In genomic region chr4:54058171-54058570, GRCh38 we compare ENCODE assay signal across 19 cellular contexts. TPM values are rescaled to one million over a fixed set of nuclear protein-coding genes. Genes with fewer than 3 reads are reported as not detected.
A peak's percentile ranks its signal among the peaks of the same experiment; 100 is the strongest.
DNase-seq lines count a peak whose midpoint lies in the region; ATAC-seq and TF ChIP-seq lines count a peak whose summit lies in the region.
"Had no signal": no experiment of that assay in that cellular context is flagged by ENCODE, and none has a peak within 500 bp of the region (broad histone marks: within the 10 kb centered on the region; RNA-seq: fewer than 3 reads in every experiment).

No MANE protein-coding gene starts in this region.

- H3F3A ChIP-seq in GM23248 (ENCODE audit: insufficient read depth) = peaks cover 18% of the 10 kb centered on the region

- CTCF ChIA-PET in activated CD4-positive, alpha-beta memory T cell treated with anti-CD3 and anti-CD28 coated beads, Interleukin-2, amount 10 ng/mL, durations not matched to agents 7 days and 5 days (lab: Charles Lee) = interaction anchor here (1.7 kb wide), 1 partner anchor 53 kb away, joined by 4 read pairs; no protein-coding TSS in a partner anchor

- peaks cover 1% of the 10 kb centered on the region for H3K36me3 ChIP-seq in GM23248 (ENCODE audit: low read depth)
- H3K36me3 ChIP-seq in left lung = no peaks in the 10 kb centered on the region
- H3K36me3 ChIP-seq: upper lobe of right lung had no signal

- peak overlapping the region; percentile 90 for H3K4me2 ChIP-seq in GM23248 (ENCODE audit: unreplicated experiment)
- H3K4me2 ChIP-seq: A549 had no signal

- H3K27me3 Mint-ChIP-seq in activated CD4-positive, alpha-beta T cell treated with anti-CD3 and anti-CD28 coated beads, Interleukin-2, amount 10 ng/mL, durations not matched to agents 24 days and 14 days = no peaks in the 10 kb centered on the region
- no peaks in the 10 kb centered on the region for H3K27me3 Mint-ChIP-seq in activated CD4-positive, alpha-beta memory T cell treated with anti-CD3 and anti-CD28 coated beads, Interleukin-2, amount 10 ng/mL, durations not matched to agents 7 days and 5 days
- no peaks in the 10 kb centered on the region for H3K27me3 Mint-ChIP-seq in natural killer cell treated with Interleukin-12 subunit alpha and Interleukin-12 subunit beta and Interleukin-15 and Interleukin-18, amount 100 ng/mL, for 72 hours

- no peak overlapping the region for H2AFZ ChIP-seq in GM23248

- H3K9me3 Mint-ChIP-seq in activated CD4-positive, alpha-beta T cell treated with anti-CD3 and anti-CD28 coated beads, Interleukin-2, amount 10 ng/mL, durations not matched to agents 24 days and 14 days = peaks cover 7% of the 10 kb centered on the region
- no peaks in the 10 kb centered on the region for H3K9me3 Mint-ChIP-seq in activated CD4-positive, alpha-beta memory T cell treated with anti-CD3 and anti-CD28 coated beads, Interleukin-2, amount 10 ng/mL, durations not matched to agents 7 days and 5 days
- no peaks in the 10 kb centered on the region for H3K9me3 Mint-ChIP-seq in natural killer cell treated with Interleukin-12 subunit alpha and Interleukin-12 subunit beta and Interleukin-15 and Interleukin-18, amount 100 ng/mL, for 72 hours
- H3K9me3 Mint-ChIP-seq: WTC11 had no signal

- H3K4me1 ChIP-seq in GM23248 (ENCODE audit: insufficient read depth) = peaks cover 63% of the 10 kb centered on the region
- H3K4me1 ChIP-seq in left lung = peaks cover 15 to 78% of the 10 kb centered on the region in 2 donors

- no peak for TF ChIP-seq CTCF in left lung (IDR thresholded peaks at IDR 0.05)

- DNase-seq in activated CD4-positive, alpha-beta T cell treated with anti-CD3 and anti-CD28 coated beads, Interleukin-2, amount 10 ng/mL, durations not matched to agents 24 days and 14 days = no peak
- DNase-seq in activated CD4-positive, alpha-beta T cell treated with anti-CD3 and anti-CD28 coated beads, Interleukin-2, amount 50 U/mL, for 4 hours = no peak
- DNase-seq in GM23248 (no peak), left lung (no peak), NCI-H446 treated with DMSO at 0.1 percent for 48 hours (lab: John Stamatoyannopoulos, UW) (no peak)
- no peak for DNase-seq in activated CD4-positive, alpha-beta memory T cell treated with anti-CD3 and anti-CD28 coated beads, Interleukin-2, amount 10 ng/mL, durations not matched to agents 7 days and 5 days
- DNase-seq in natural killer cell treated with Interleukin-12 subunit alpha and Interleukin-12 subunit beta and Interleukin-15 and Interleukin-18, amount 100 ng/mL, for 72 hours (ENCODE audit: low spot score) = no peak
- DNase-seq: DMS153, foreskin melanocyte, left cardiac atrium, NCI-H1105, NCI-H774, Right ventricle myocardium superior, upper lobe of right lung had no signal

- 96 to 100% methylated on average over 3 of the region's 3 CpGs for WGBS in GM23248 (ENCODE audit: low coverage in 1 of 2, low lambda C conversion rate in 2 of 2, missing lambda C conversion rate in 2 of 2), 2 experiments

- H4K20me1 ChIP-seq in GM23248 (ENCODE audit: insufficient read depth) = peaks cover 69% of the 10 kb centered on the region

- peak; percentile 32 to 66 for ATAC-seq in natural killer cell treated with Interleukin-12 subunit alpha and Interleukin-12 subunit beta and Interleukin-15 and Interleukin-18, amount 100 ng/mL, for 72 hours
- no peak for ATAC-seq in GM18909 (IDR thresholded peaks at IDR 0.05; ENCODE audit: poor library complexity, unreplicated experiment)
- no peak for ATAC-seq in left lung
- ATAC-seq: A549, left cardiac atrium, upper lobe of right lung, WTC11 had no signal

- no peak overlapping the region for H3K9ac ChIP-seq in GM23248

- peak overlapping the region; percentile 8 for H3K27ac Mint-ChIP-seq in activated CD4-positive, alpha-beta T cell treated with anti-CD3 and anti-CD28 coated beads, Interleukin-2, amount 10 ng/mL, durations not matched to agents 24 days and 14 days
- no peak overlapping the region for H3K27ac Mint-ChIP-seq in activated CD4-positive, alpha-beta memory T cell treated with anti-CD3 and anti-CD28 coated beads, Interleukin-2, amount 10 ng/mL, durations not matched to agents 7 days and 5 days
- H3K27ac Mint-ChIP-seq in natural killer cell treated with Interleukin-12 subunit alpha and Interleukin-12 subunit beta and Interleukin-15 and Interleukin-18, amount 100 ng/mL, for 72 hours = peak overlapping the region; percentile 17 to 55
- H3K27ac Mint-ChIP-seq: WTC11 had no signal

- peaks cover 100% of the 10 kb centered on the region for H3K79me2 ChIP-seq in GM23248 (ENCODE audit: insufficient read depth)

- H3K27me3 ChIP-seq in GM23248 (replicated peaks; ENCODE audit: insufficient read depth) (no peaks in the 10 kb centered on the region), left lung (no peaks in the 10 kb centered on the region)
- H3K27me3 ChIP-seq: upper lobe of right lung had no signal

- H3K4me1 Mint-ChIP-seq in activated CD4-positive, alpha-beta T cell treated with anti-CD3 and anti-CD28 coated beads, Interleukin-2, amount 10 ng/mL, durations not matched to agents 24 days and 14 days = peaks cover 53% of the 10 kb centered on the region
- peaks cover 53% of the 10 kb centered on the region for H3K4me1 Mint-ChIP-seq in activated CD4-positive, alpha-beta memory T cell treated with anti-CD3 and anti-CD28 coated beads, Interleukin-2, amount 10 ng/mL, durations not matched to agents 7 days and 5 days
- H3K4me1 Mint-ChIP-seq in natural killer cell treated with Interleukin-12 subunit alpha and Interleukin-12 subunit beta and Interleukin-15 and Interleukin-18, amount 100 ng/mL, for 72 hours (ENCODE audit: low read depth in 2 of 2) = peaks cover 53 to 77% of the 10 kb centered on the region in 2 donors

- H3K27ac ChIP-seq in GM23248 (no peak overlapping the region), left lung (no peak overlapping the region)
- H3K27ac ChIP-seq: A549, coronary artery, upper lobe of right lung had no signal

- in situ Hi-C loops in GM23248 (cut with MboI) = no loop called here

- intact Hi-C loops in activated CD4-positive, alpha-beta T cell treated with anti-CD3 and anti-CD28 coated beads, Interleukin-2, amount 10 ng/mL, durations not matched to agents 24 days and 14 days (cut with micrococcal nuclease) = no loop called here
- intact Hi-C loops in left lung (cut with DNase I) = no loop called here

- peak overlapping the region; percentile 25; the same call in 1 of the 2 replicates for H3K4me3 ChIP-seq in GM23248
- no peak overlapping the region for H3K4me3 ChIP-seq in left lung
- H3K4me3 ChIP-seq: A549, coronary artery, upper lobe of right lung had no signal

- H3K4me3 Mint-ChIP-seq in activated CD4-positive, alpha-beta T cell treated with anti-CD3 and anti-CD28 coated beads, Interleukin-2, amount 10 ng/mL, durations not matched to agents 24 days and 14 days = peak overlapping the region; percentile 54
- H3K4me3 Mint-ChIP-seq in activated CD4-positive, alpha-beta memory T cell treated with anti-CD3 and anti-CD28 coated beads, Interleukin-2, amount 10 ng/mL, durations not matched to agents 7 days and 5 days = peak overlapping the region; percentile 24
- H3K4me3 Mint-ChIP-seq in natural killer cell treated with Interleukin-12 subunit alpha and Interleukin-12 subunit beta and Interleukin-15 and Interleukin-18, amount 100 ng/mL, for 72 hours = peak overlapping the region; percentile 68
- H3K4me3 Mint-ChIP-seq: WTC11 had no signal

- H3K9me3 ChIP-seq in GM23248 (ENCODE audit: low read depth) = no peaks in the 10 kb centered on the region
- H3K9me3 ChIP-seq in left lung = no peaks in the 10 kb centered on the region
- H3K9me3 ChIP-seq: A549, upper lobe of right lung had no signal

- H3K36me3 Mint-ChIP-seq in activated CD4-positive, alpha-beta T cell treated with anti-CD3 and anti-CD28 coated beads, Interleukin-2, amount 10 ng/mL, durations not matched to agents 24 days and 14 days (ENCODE audit: low read depth) = peaks cover 27% of the 10 kb centered on the region
- peaks cover 36% of the 10 kb centered on the region for H3K36me3 Mint-ChIP-seq in activated CD4-positive, alpha-beta memory T cell treated with anti-CD3 and anti-CD28 coated beads, Interleukin-2, amount 10 ng/mL, durations not matched to agents 7 days and 5 days (ENCODE audit: low read depth)
- peaks cover 4% of the 10 kb centered on the region for H3K36me3 Mint-ChIP-seq in natural killer cell treated with Interleukin-12 subunit alpha and Interleukin-12 subunit beta and Interleukin-15 and Interleukin-18, amount 100 ng/mL, for 72 hours
- H3K36me3 Mint-ChIP-seq: WTC11 had no signal

- H3K9me2 ChIP-seq in GM23248 (ENCODE audit: insufficient read depth) = no peaks in the 10 kb centered on the region

- POLR2A ChIA-PET in activated CD4-positive, alpha-beta memory T cell treated with anti-CD3 and anti-CD28 coated beads, Interleukin-2, amount 10 ng/mL, durations not matched to agents 7 days and 5 days (lab: Charles Lee) = no interaction called here

RNA-seq across cellular contexts. Expression of gene CHIC2, which starts 6.2 kb away (rescaled TPM):
- total RNA-seq in activated CD4-positive, alpha-beta T cell treated with anti-CD3 and anti-CD28 coated beads, Interleukin-2, amount 10 ng/mL, durations not matched to agents 24 days and 14 days = 20.0 and 23.8 TPM in 2 replicates
- 111 and 126 TPM in 2 replicates for total RNA-seq in GM23248 (2014; rRNA removed; shearing (Covaris generic))
- polyA plus RNA-seq in GM23248 (2016; fragmentation: Nextera tagmentation; extraction: Ambion mirVana) = 137 and 142 TPM in 2 replicates
- 10 to 100 TPM; 17.6 to 20.1 TPM for total RNA-seq in activated CD4-positive, alpha-beta memory T cell treated with anti-CD3 and anti-CD28 coated beads, Interleukin-2, amount 10 ng/mL, durations not matched to agents 7 days and 5 days
- total RNA-seq in natural killer cell treated with Interleukin-12 subunit alpha and Interleukin-12 subunit beta and Interleukin-15 and Interleukin-18, amount 100 ng/mL, for 72 hours = 10 to 100 TPM; 15.2 to 31.3 TPM
- 10 to 100 TPM; 18.5 to 22.3 TPM for total RNA-seq in left lung

RNA-seq across cellular contexts. Expression of gene GSX2, which starts 41.8 kb away (rescaled TPM):
- not detected in 2 replicates for total RNA-seq in activated CD4-positive, alpha-beta T cell treated with anti-CD3 and anti-CD28 coated beads, Interleukin-2, amount 10 ng/mL, durations not matched to agents 24 days and 14 days
- not detected in 2 replicates for total RNA-seq in GM23248 (2014; rRNA removed; shearing (Covaris generic))
- polyA plus RNA-seq in GM23248 (2016; fragmentation: Nextera tagmentation; extraction: Ambion mirVana) = not detected in 2 replicates
- total RNA-seq in activated CD4-positive, alpha-beta memory T cell treated with anti-CD3 and anti-CD28 coated beads, Interleukin-2, amount 10 ng/mL, durations not matched to agents 7 days and 5 days = not detected
- not detected for total RNA-seq in natural killer cell treated with Interleukin-12 subunit alpha and Interleukin-12 subunit beta and Interleukin-15 and Interleukin-18, amount 100 ng/mL, for 72 hours
- total RNA-seq in left lung = not detected
- total RNA-seq: left cardiac atrium, Right ventricle myocardium superior, upper lobe of right lung, WTC11 had no signal
- polyA plus RNA-seq: A549, adipose tissue had no signal

Comparison
In these comparisons a context has a peak if more than half of its experiments do, and no peak if none do; other contexts are left out.
1. ATAC-seq: peak in natural killer cell treated with Interleukin-12 subunit alpha and Interleukin-12 subunit beta and Interleukin-15 and Interleukin-18, amount 100 ng/mL, for 72 hours (2 of 2); none in GM18909 (single experiment) and left lung (single experiment).
2. Peak in every context shown above with its lines, with median percentiles within 50 percentile points of each other: H3K4me3 Mint-ChIP-seq.